In genomic region chrX:102768984-102769761, GRCh38 we compare ENCODE assay signal across 8 cellular contexts. TPM values are rescaled to one million over a fixed set of nuclear protein-coding genes. Genes with fewer than 3 reads are reported as not detected.
DNase-seq lines count a peak whose midpoint lies in the region; TF ChIP-seq lines count a peak whose summit lies in the region.

No MANE protein-coding gene starts in this region.

- peak overlapping the region; percentile 66 for H3K4me3 ChIP-seq in H7 (ENCODE audit: insufficient read depth, low read depth, low read length)

- H3K27me3 ChIP-seq in H7 (ENCODE audit: control insufficient read depth, insufficient read depth, low read length) = no peaks in the 10 kb centered on the region

- TF ChIP-seq POLR2A in Raji (IDR thresholded peaks at IDR 0.05; ENCODE audit: insufficient read depth, low read depth, low read length) = peak; percentile 70

- H3K36me3 ChIP-seq in H7 (replicated peaks; ENCODE audit: control insufficient read depth, insufficient read depth, low read length) = no peaks in the 10 kb centered on the region

- in situ Hi-C loops in G401 (cut with HindIII; ENCODE audit: low sequenced_read_pairs) = no loop called here

- DNase-seq in G401 (ENCODE audit: low spot score) (peak; percentile 88), H7 (peak; percentile 44), LoVo (ENCODE audit: low spot score) (peak; percentile 85), globus pallidus (ENCODE audit: low spot score) (peak; percentile 53), nucleus accumbens (lab: John Stamatoyannopoulos, UW) (peak in 52 of 56 donors; percentile 2 to 83 (median 37)), superior temporal gyrus (ENCODE audit: extremely low spot score) (peak; percentile 85)
- DNase-seq in activated naive CD4-positive, alpha-beta T cell (lab: John Stamatoyannopoulos, UW) = peak; percentile 24 to 45 (median 25)

RNA-seq across cellular contexts. Expression of gene GPRASP3, which starts 48.6 kb away (rescaled TPM):
- total RNA-seq in G401 (2014; rRNA removed; shearing (Covaris generic)) = 2.0 and 5.1 TPM in 2 replicates
- total RNA-seq in H7 (2014; rRNA removed; shearing (Covaris generic)) = 5.3 and 8.2 TPM in 2 replicates

RNA-seq across cellular contexts. Expression of gene GPRASP2, which starts 56.9 kb away (rescaled TPM):
- total RNA-seq in G401 (2014; rRNA removed; shearing (Covaris generic)) = 21.1 and 43.9 TPM in 2 replicates
- 16.8 and 20.8 TPM in 2 replicates for total RNA-seq in H7 (2014; rRNA removed; shearing (Covaris generic))

Comparison
In these comparisons a context has a peak if more than half of its experiments do, and no peak if none do; other contexts are left out.
1. Peak in every context shown above with its lines: DNase-seq and H3K4me3 ChIP-seq.
2. DNase-seq: peak in every context shown above with its lines; median percentile 88 in G401; 85 in LoVo; 85 in superior temporal gyrus; 53 in globus pallidus; 44 in H7; 37 in nucleus accumbens; 25 in activated naive CD4-positive, alpha-beta T cell.